Comparison of ENCODE assay signal across 15 cellular contexts in genomic region chr16:84878770-84879169, GRCh38. TPM values are rescaled to one million over a fixed set of nuclear protein-coding genes. Genes with fewer than 3 reads are reported as not detected.
DNase-seq lines count a peak whose midpoint lies in the region; ATAC-seq and TF ChIP-seq lines count a peak whose summit lies in the region.
"Had no signal": no experiment of that assay in that cellular context is flagged by ENCODE, and none has a peak within 500 bp of the region (broad histone marks: within the 10 kb centered on the region; RNA-seq: fewer than 3 reads in every experiment).

No MANE protein-coding gene starts in this region.

- H4K91ac ChIP-seq in trophoblast cell (ENCODE audit: low read depth, low read length), result peak overlapping the region; percentile 73

- peak overlapping the region; percentile 19 for H4K8ac ChIP-seq in trophoblast cell (ENCODE audit: low read depth, low read length)

- no peaks in the 10 kb centered on the region for H3K4me1 Mint-ChIP-seq in stimulated activated naive CD8-positive, alpha-beta T cell treated with anti-CD3 and anti-CD28 coated beads, Interleukin-15, amount 100 ng/mL, for 72 hours

- H3K4me2 ChIP-seq in hepatocyte, result no peak overlapping the region
- no peak overlapping the region for H3K4me2 ChIP-seq in trophoblast cell (ENCODE audit: low read length)
- H3K4me2 ChIP-seq: BLaER1 had no signal

- peak overlapping the region; percentile 68 for H3K27ac ChIP-seq in hepatocyte
- H3K27ac ChIP-seq in trophoblast cell (ENCODE audit: low read depth, low read length), result peak overlapping the region; percentile 70
- peak overlapping the region; percentile 36 for H3K27ac ChIP-seq in vagina
- H3K27ac ChIP-seq: 22Rv1, BLaER1 had no signal

- H3K27ac Mint-ChIP-seq in stimulated activated naive CD8-positive, alpha-beta T cell treated with anti-CD3 and anti-CD28 coated beads, Interleukin-15, amount 100 ng/mL, for 72 hours, result no peak overlapping the region
- H3K27ac Mint-ChIP-seq: CD14-positive monocyte; CD4-positive, alpha-beta memory T cell had no signal

- H4K12ac ChIP-seq in trophoblast cell (ENCODE audit: low read depth, low read length), result no peak overlapping the region

- no peaks in the 10 kb centered on the region for H3K79me2 ChIP-seq in hepatocyte
- H3K79me2 ChIP-seq in trophoblast cell (ENCODE audit: control insufficient read depth, insufficient read depth, low read length, poor library complexity), result peaks cover 2% of the 10 kb centered on the region

- peak overlapping the region; percentile 8 for H3K18ac ChIP-seq in trophoblast cell (ENCODE audit: low read length)

- H4K20me1 ChIP-seq in hepatocyte (ENCODE audit: insufficient read depth, poor library complexity, severe bottlenecking), result no peaks in the 10 kb centered on the region
- H4K20me1 ChIP-seq: BLaER1 had no signal

- H3K4me3 ChIP-seq in hepatocyte, result no peak overlapping the region
- H3K4me3 ChIP-seq in trophoblast cell (ENCODE audit: low read depth, low read length), result no peak overlapping the region
- no peak overlapping the region for H3K4me3 ChIP-seq in vagina
- H3K4me3 ChIP-seq: BLaER1, HAP-1 had no signal

- peak overlapping the region; percentile 38 for H3K14ac ChIP-seq in trophoblast cell (ENCODE audit: low read length)

- WGBS in hepatocyte (ENCODE audit: low lambda C conversion rate, missing lambda C conversion rate), result 99% methylated on average over 5 of the region's 5 CpGs
- no CpG with 5 or more reads among the region's 5 CpGs for WGBS in trophoblast cell (ENCODE audit: extremely low coverage, insufficient coverage, insufficient read length)

- DNase-seq in left ventricle myocardium superior, result peak; percentile 14
- no peak for DNase-seq in Right ventricle myocardium inferior (ENCODE audit: missing footprints)
- no peak for DNase-seq in hepatocyte (ENCODE audit: low spot score)
- peak; percentile 65 to 68 for DNase-seq in trophoblast cell
- DNase-seq in vagina (ENCODE audit: extremely low spot score in 2 of 2), result no peak
- DNase-seq in NCI-H446 (lab: John Stamatoyannopoulos, UW), result no peak
- DNase-seq in stimulated activated naive CD8-positive, alpha-beta T cell treated with anti-CD3 and anti-CD28 coated beads, Interleukin-15, amount 100 ng/mL, for 72 hours, result no peak
- no peak for DNase-seq in stimulated activated CD4-positive, alpha-beta T cell treated with anti-CD3 and anti-CD28 coated beads, Interleukin-2, amount 100 ng/mL, for 24 hours
- DNase-seq: CD4-positive, alpha-beta memory T cell; DMS79 treated with DMSO at 0.1 percent for 48 hours; GF-D8 had no signal

- H3K27me3 Mint-ChIP-seq in stimulated activated naive CD8-positive, alpha-beta T cell treated with anti-CD3 and anti-CD28 coated beads, Interleukin-15, amount 100 ng/mL, for 72 hours, result peaks cover 10% of the 10 kb centered on the region

- no peak overlapping the region for H3K4ac ChIP-seq in trophoblast cell (ENCODE audit: low read depth, low read length)

- no peaks in the 10 kb centered on the region for H3K9me3 Mint-ChIP-seq in stimulated activated naive CD8-positive, alpha-beta T cell treated with anti-CD3 and anti-CD28 coated beads, Interleukin-15, amount 100 ng/mL, for 72 hours

- intact Hi-C loops in left ventricle myocardium superior (cut with micrococcal nuclease) (no loop called here), Right ventricle myocardium inferior (cut with DNase I) (no loop called here), vagina (cut with DNase I) (loop anchor here (5.0 kb wide), 1 partner anchor 116 kb away; no protein-coding TSS in a partner anchor)

- peak overlapping the region; percentile 33 for H2BK120ac ChIP-seq in trophoblast cell (ENCODE audit: insufficient read depth, low read length, poor library complexity)

- H3K9me3 ChIP-seq in hepatocyte (ENCODE audit: low read depth) (no peaks in the 10 kb centered on the region), trophoblast cell (ENCODE audit: insufficient read depth, low read depth, low read length) (peaks cover 1% of the 10 kb centered on the region), vagina (no peaks in the 10 kb centered on the region)
- H3K9me3 ChIP-seq: HAP-1 had no signal

- H3K9me2 ChIP-seq in hepatocyte (replicated peaks; ENCODE audit: insufficient read depth), result no peaks in the 10 kb centered on the region

- no peak overlapping the region for H3K4me3 Mint-ChIP-seq in stimulated activated naive CD8-positive, alpha-beta T cell treated with anti-CD3 and anti-CD28 coated beads, Interleukin-15, amount 100 ng/mL, for 72 hours
- H3K4me3 Mint-ChIP-seq: CD14-positive monocyte; CD4-positive, alpha-beta memory T cell had no signal

- no peak for ATAC-seq in left ventricle myocardium superior
- ATAC-seq in Right ventricle myocardium inferior, result no peak
- no peak for ATAC-seq in stimulated activated naive CD8-positive, alpha-beta T cell treated with anti-CD3 and anti-CD28 coated beads, Interleukin-15, amount 100 ng/mL, for 72 hours

- H3K36me3 ChIP-seq in hepatocyte (replicated peaks; ENCODE audit: insufficient read depth, low read depth) (no peaks in the 10 kb centered on the region), trophoblast cell (ENCODE audit: control insufficient read depth in 1 of 2, insufficient read depth in 2 of 2, low read length in 2 of 2) (peaks cover 37 to 45% of the 10 kb centered on the region in 2 experiments), vagina (peaks cover 0 to 22% of the 10 kb centered on the region in 2 donors)
- H3K36me3 ChIP-seq: BLaER1, HAP-1 had no signal

- H2BK12ac ChIP-seq in trophoblast cell (ENCODE audit: low read length), result peak overlapping the region; percentile 59

- TF ChIP-seq CTCF in hepatocyte (IDR thresholded peaks at IDR 0.05; ENCODE audit: poor library complexity) (no peak), vagina (IDR thresholded peaks at IDR 0.05) (no peak)

- H3K9ac ChIP-seq in trophoblast cell (ENCODE audit: low read length), result no peak overlapping the region
- H3K9ac ChIP-seq: BLaER1 had no signal

- H3K27me3 ChIP-seq in hepatocyte (no peaks in the 10 kb centered on the region), trophoblast cell (ENCODE audit: insufficient read depth, low read length) (no peaks in the 10 kb centered on the region), vagina (no peaks in the 10 kb centered on the region)
- H3K27me3 ChIP-seq: BLaER1 had no signal

- H2AFZ ChIP-seq in hepatocyte, result no peak overlapping the region
- H2AFZ ChIP-seq in trophoblast cell (ENCODE audit: insufficient read depth, low read length, poor library complexity), result no peak overlapping the region

- TF ChIP-seq POLR2A in vagina (IDR thresholded peaks at IDR 0.05), result no peak

- peaks cover 12% of the 10 kb centered on the region for H3K79me1 ChIP-seq in trophoblast cell (ENCODE audit: low read length)

- no peak overlapping the region for H2AK5ac ChIP-seq in trophoblast cell (ENCODE audit: low read length)

- peak overlapping the region; percentile 84 for H2BK5ac ChIP-seq in trophoblast cell (ENCODE audit: low read depth, low read length, poor library complexity)

- H3K4me1 ChIP-seq in hepatocyte (ENCODE audit: insufficient read depth) (no peaks in the 10 kb centered on the region), trophoblast cell (ENCODE audit: control insufficient read depth in 1 of 2, insufficient read depth in 2 of 2, low read length in 2 of 2) (peaks cover 12 to 25% of the 10 kb centered on the region in 2 experiments), vagina (peaks cover 14% of the 10 kb centered on the region)
- H3K4me1 ChIP-seq: HAP-1 had no signal

- H3K23ac ChIP-seq in trophoblast cell (ENCODE audit: low read length), result no peak overlapping the region

RNA-seq across cellular contexts. Expression of gene CRISPLD2, which starts 59.0 kb away (rescaled TPM):
- total RNA-seq in left ventricle myocardium superior (29.1 TPM), Right ventricle myocardium inferior (38.1 TPM), hepatocyte (253 and 281 TPM in 2 replicates), vagina (320 TPM)
- 284 and 315 TPM in 2 replicates for polyA plus RNA-seq in hepatocyte
- 121 and 124 TPM in 2 replicates for polyA plus RNA-seq in trophoblast cell (2013)

Comparison
In these comparisons a context has a peak if more than half of its experiments do, and no peak if none do; other contexts are left out.
1. DNase-seq: peak in left ventricle myocardium superior (single experiment) and trophoblast cell (2 of 2); none in Right ventricle myocardium inferior (single experiment), hepatocyte (single experiment), vagina (0 of 2), NCI-H446 (0 of 2), stimulated activated naive CD8-positive, alpha-beta T cell treated with anti-CD3 and anti-CD28 coated beads, Interleukin-15, amount 100 ng/mL, for 72 hours (0 of 2) and stimulated activated CD4-positive, alpha-beta T cell treated with anti-CD3 and anti-CD28 coated beads, Interleukin-2, amount 100 ng/mL, for 24 hours (0 of 2).
2. Peak in every context shown above with its lines, with median percentiles within 50 percentile points of each other: H3K27ac ChIP-seq.